Comparison of ENCODE assay signal across 19 cellular contexts in the genomic region with DNA sequence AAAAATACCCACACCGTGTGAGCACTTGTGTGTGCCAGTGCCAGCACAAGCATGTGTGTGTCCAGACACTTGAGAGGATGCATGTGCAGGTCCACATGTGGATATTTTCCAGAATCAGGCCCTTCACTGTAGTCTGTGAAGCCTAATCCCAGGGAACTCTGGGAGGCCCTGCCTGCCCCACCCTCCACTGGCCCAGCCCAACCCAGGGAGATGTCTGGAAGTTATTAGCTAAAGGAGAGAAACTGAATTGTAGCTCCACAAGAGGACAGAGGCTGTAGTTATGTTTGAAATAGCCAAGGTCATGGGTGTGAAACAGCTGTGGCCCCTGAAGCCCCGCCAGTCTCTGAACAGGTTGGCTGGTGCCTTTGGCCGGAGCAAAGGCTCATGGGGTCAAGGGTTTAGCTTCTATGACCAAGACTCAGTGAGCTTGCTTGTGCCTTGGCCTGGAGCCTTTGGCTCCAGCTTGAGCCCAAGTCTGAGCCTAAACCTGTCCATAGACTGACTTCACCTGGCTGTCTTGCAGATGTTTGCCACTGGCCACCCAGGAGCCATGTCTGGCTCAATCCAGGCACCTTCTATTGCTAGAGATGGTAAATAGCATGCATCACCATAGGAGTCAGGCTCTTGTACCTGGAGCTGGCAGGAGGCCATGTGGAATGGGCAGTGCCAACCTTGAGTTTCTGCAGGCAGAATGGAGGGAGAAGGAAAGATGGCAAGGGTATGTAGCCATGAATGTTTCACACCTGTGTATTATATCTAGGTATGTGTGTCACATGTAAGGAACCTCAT.
"Had no signal": no experiment of that assay in that cellular context is flagged by ENCODE, and none has a peak within 500 bp of the region (broad histone marks: within the 10 kb centered on the region; RNA-seq: fewer than 3 reads in every experiment).

No MANE protein-coding gene starts in this region.

- H3K4me3 ChIP-seq: ascending aorta, cardiac muscle cell, gastrocnemius medialis, heart right ventricle, suprapubic skin had no signal

- ATAC-seq: activated T-cell treated with anti-CD3 and anti-CD28 coated beads, Interleukin-2, amount 50 U/mL, for 72 hours; gastrocnemius medialis; heart right ventricle; left lobe of liver; natural killer cell; sciatic nerve had no signal

- H3K27ac ChIP-seq: ascending aorta, cardiac muscle cell, gastrocnemius medialis, heart right ventricle, suprapubic skin had no signal

- H3K4me1 ChIP-seq: ascending aorta, heart right ventricle, suprapubic skin had no signal

- DNase-seq: activated CD4-positive, alpha-beta memory T cell treated with anti-CD3 and anti-CD28 coated beads for 36 hours; activated CD4-positive, alpha-beta T cell treated with anti-CD3 and anti-CD28 coated beads for 1 hour; activated CD8-positive, alpha-beta memory T cell treated with anti-CD3 and anti-CD28 coated beads, Interleukin-2, amount 50 U/mL, for 4 hours; activated T-cell treated with anti-CD3 and anti-CD28 coated beads, Interleukin-2, amount 50 U/mL, for 72 hours; effector CD4-positive, alpha-beta T cell; gastrocnemius medialis; heart right ventricle; mammary epithelial cell; natural killer cell; occipital lobe; stimulated activated CD4-positive, alpha-beta T cell treated with anti-CD3 and anti-CD28 coated beads, Interleukin-12 subunit alpha, Interleukin-12 subunit beta, amount 100 ng/mL, for 4 hours; stimulated activated naive CD4-positive, alpha-beta T cell treated with Interleukin-2 at 50 U/mL for 16 hours had no signal

- H3K9me3 ChIP-seq: ascending aorta, gastrocnemius medialis, heart right ventricle, suprapubic skin had no signal

- FAIRE-seq: colon, islet of Langerhans had no signal

- H3K36me3 ChIP-seq: ascending aorta, cardiac muscle cell, gastrocnemius medialis, heart right ventricle, suprapubic skin had no signal

- H3K27me3 ChIP-seq: ascending aorta, gastrocnemius medialis had no signal
